ENCODE assay signal across 1 cellular context in the genomic region with DNA sequence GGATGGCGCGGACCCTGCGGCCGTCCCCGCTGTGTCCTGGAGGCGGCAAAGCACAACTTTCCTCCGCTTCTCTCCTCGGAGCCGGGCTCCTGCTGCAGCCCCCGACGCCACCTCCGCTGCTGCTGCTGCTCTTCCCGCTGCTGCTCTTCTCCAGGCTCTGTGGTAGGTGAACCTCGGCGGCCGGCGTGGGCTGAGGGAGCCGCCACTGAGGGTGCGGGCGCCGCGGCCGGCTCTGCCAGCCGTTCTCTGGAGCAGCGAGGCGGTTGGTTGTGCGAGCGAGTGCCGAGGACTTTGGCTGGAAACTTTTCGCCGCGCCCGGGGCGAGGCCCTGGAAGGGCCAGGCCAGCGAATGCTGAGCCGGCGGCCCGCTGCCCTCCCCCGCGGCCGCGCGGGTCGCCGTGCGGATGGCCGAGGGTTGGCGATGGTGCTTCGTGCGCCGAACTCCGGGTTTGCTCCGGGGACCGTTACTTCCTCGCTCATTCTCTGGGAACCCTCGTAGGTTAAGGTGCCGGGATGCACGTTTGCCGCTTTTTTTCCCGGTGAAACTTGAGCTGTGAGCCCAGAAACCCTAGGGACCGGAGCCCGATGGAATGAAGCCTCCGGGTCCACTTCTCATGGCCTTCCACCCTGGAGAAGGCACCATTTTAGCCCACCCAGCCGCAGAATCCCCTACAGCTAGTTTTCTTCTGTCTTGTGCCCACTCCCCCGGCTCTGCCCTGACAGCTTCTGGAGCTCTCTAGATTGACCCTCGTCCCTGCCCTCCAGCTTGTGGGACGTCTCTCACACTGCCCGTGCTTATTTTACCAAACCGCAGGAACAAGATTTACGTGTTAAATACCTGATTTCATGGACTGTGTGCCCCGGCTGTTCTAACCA.
TF ChIP-seq lines count a peak whose summit lies in the region.

No MANE protein-coding gene starts in this region.

TF ChIP-seq in IMR-90, 13 proteins besides CTCF, POLR2A, EP300 and RAD21:
- no peak for TF ChIP-seq ELK1 (IDR thresholded peaks at IDR 0.05; ENCODE audit: borderline replicate concordance, low read depth, low read length)
- no peak for TF ChIP-seq MXI1 (IDR thresholded peaks at IDR 0.05; ENCODE audit: borderline replicate concordance, low read depth, low read length)
- no peak for TF ChIP-seq CEBPB (IDR thresholded peaks at IDR 0.05; ENCODE audit: low read depth, low read length)
- no peak for TF ChIP-seq FOS (IDR thresholded peaks at IDR 0.05; ENCODE audit: low read depth, low read length)
- TF ChIP-seq SMC3 (IDR thresholded peaks at IDR 0.05; ENCODE audit: low read depth, low read length) = no peak
- TF ChIP-seq BHLHE40 (IDR thresholded peaks at IDR 0.05; ENCODE audit: low read depth, low read length) = no peak
TF ChIP-seq in IMR-90: peak in this region for 0.
